ENCODE assay signal across 2 cellular contexts in the genomic region with DNA sequence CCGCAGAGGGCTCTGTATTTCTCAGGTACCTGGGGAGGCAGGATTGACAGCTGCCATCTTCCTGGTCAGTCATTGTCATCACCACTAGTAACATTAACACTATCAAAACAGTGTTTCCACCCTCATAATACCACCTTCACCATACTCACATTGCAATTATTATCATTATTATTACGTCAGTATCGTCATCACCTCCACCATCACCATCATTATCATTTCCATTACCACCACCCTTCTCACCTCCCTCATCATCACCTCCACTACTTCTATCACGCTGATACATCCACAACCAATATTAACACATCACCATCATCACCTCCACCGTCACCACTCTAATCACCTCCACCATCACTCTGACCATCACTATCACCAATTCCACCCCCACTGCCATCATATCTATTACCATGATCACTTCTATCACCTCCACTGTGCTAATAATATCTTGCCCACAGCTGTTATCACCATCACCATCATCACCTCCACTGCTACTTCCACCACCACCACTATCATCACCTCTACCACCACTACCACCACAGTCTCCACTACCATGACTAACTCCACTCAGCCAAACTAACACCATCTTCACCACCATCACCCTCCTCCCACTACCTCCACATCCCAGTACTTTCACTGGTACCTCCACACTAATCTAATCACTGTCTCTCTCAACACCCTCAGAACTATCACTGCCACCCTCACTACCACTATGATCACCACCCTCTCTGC.
A peak's percentile ranks its signal among the peaks of the same experiment; 100 is the strongest.
TF ChIP-seq lines count a peak whose summit lies in the region.

No MANE protein-coding gene starts in this region.

TF ChIP-seq in HEK293, 187 proteins besides CTCF, POLR2A, EP300 and RAD21:
- TF ChIP-seq YY2 (tag by site-specific recombination; IDR thresholded peaks at IDR 0.05) (no peak), ZNF843 (tag by site-specific recombination; IDR thresholded peaks at IDR 0.05) (no peak), ZNF184 (tag by site-specific recombination; IDR thresholded peaks at IDR 0.05) (no peak), ZXDB (tag by site-specific recombination; IDR thresholded peaks at IDR 0.05) (no peak), ZBTB1 (tag by site-specific recombination; IDR thresholded peaks at IDR 0.05) (no peak), FEZF1 (tag by site-specific recombination; IDR thresholded peaks at IDR 0.05) (no peak), ZNF610 (tag by site-specific recombination; IDR thresholded peaks at IDR 0.05; ENCODE audit: borderline replicate concordance) (no peak), PRDM1 (tag by site-specific recombination; IDR thresholded peaks at IDR 0.05) (peak; percentile 30; the same call in 1 of the 2 replicates), ZEB2 (tag by site-specific recombination; IDR thresholded peaks at IDR 0.05) (no peak), TCF7L2 (IDR thresholded peaks at IDR 0.05; ENCODE audit: borderline replicate concordance, low read depth, low read length) (no peak), ZNF549 (tag by site-specific recombination; IDR thresholded peaks at IDR 0.05) (no peak), ZNF398 (tag by site-specific recombination; IDR thresholded peaks at IDR 0.05) (0 out of 2 replicates have a peak, but pooled peaks have one; percentile 10), ZNF521 (tag by site-specific recombination; IDR thresholded peaks at IDR 0.05) (peak; percentile 81; the same call in 1 of the 2 replicates), ZNF544 (tag by site-specific recombination; IDR thresholded peaks at IDR 0.05) (peak; percentile 45; the same call in 1 of the 2 replicates), ZNF354C (tag by site-specific recombination; IDR thresholded peaks at IDR 0.05; ENCODE audit: borderline replicate concordance, low read depth) (no peak), INSM2 (tag by site-specific recombination; IDR thresholded peaks at IDR 0.05) (no peak), HOXC10 (CRISPR knock-in tag; IDR thresholded peaks at IDR 0.05) (no peak)
- TF ChIP-seq, protein P1, sequence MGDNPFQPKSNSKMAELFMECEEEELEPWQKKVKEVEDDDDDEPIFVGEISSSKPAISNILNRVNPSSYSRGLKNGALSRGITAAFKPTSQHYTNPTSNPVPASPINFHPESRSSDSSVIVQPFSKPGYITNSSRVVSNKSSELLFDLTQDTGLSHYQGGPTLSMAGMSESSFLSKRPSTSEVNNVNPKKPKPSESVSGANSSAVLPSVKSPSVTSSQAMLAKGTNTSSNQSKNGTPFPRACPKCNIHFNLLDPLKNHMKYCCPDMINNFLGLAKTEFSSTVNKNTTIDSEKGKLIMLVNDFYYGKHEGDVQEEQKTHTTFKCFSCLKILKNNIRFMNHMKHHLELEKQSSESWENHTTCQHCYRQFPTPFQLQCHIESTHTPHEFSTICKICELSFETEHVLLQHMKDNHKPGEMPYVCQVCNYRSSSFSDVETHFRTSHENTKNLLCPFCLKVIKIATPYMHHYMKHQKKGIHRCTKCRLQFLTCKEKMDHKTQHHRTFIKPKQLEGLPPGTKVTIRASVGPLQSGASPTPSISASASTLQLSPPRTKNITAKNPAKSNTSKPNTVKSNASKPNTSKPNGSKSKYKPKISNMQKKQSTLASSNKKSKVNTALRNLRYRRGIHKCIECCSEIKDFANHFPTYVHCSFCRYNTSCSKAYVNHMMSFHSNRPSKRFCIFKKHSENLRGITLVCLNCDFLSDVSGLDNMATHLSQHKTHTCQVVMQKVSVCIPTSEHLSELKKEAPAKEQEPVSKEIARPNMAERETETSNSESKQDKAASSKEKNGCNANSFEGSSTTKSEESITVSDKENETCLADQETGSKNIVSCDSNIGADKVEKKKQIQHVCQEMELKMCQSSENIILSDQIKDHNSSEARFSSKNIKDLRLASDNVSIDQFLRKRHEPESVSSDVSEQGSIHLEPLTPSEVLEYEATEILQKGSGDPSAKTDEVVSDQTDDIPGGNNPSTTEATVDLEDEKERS (tag by site-specific recombination; IDR thresholded peaks at IDR 0.05): no peak

TF ChIP-seq in H1, 55 proteins besides CTCF, POLR2A, EP300 and RAD21:
- no peak for TF ChIP-seq TAF1 (IDR thresholded peaks at IDR 0.05; ENCODE audit: low read depth, low read length)
